1 cellular context compared by ENCODE assay signal in the genomic region with DNA sequence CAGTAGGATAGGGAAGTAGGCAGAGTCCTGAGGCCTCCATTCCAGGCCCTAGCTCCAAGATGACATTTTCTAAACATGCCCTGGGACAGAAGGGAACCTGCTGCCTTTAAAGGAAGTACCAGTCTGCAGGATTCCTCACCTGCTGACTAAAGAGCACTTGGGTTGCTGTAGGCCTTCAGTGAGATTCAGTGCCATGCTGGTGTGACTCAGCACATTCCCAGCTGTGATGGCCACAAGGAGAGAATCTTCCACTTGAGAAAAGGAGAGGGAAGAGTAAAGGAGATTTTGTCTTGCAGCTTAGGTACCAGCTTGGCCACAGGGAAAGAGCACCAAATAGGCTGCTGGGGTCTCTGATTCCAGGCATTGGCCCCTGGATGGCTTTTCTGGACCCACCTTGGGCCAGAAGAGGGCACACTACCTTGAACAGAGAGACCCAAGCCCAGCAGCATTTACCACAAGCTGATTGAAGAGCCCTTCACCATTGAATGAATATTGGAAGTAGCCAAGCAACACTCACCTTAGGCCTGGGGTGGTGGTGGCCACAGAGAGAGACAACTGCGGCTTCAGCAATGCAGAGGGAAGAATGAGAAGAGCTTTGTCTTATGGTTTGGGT.
TF ChIP-seq lines count a peak whose summit lies in the region.

No MANE protein-coding gene starts in this region.

TF ChIP-seq in GM23338, 12 proteins besides CTCF, POLR2A, EP300 and RAD21:
- TF ChIP-seq, protein P1, sequence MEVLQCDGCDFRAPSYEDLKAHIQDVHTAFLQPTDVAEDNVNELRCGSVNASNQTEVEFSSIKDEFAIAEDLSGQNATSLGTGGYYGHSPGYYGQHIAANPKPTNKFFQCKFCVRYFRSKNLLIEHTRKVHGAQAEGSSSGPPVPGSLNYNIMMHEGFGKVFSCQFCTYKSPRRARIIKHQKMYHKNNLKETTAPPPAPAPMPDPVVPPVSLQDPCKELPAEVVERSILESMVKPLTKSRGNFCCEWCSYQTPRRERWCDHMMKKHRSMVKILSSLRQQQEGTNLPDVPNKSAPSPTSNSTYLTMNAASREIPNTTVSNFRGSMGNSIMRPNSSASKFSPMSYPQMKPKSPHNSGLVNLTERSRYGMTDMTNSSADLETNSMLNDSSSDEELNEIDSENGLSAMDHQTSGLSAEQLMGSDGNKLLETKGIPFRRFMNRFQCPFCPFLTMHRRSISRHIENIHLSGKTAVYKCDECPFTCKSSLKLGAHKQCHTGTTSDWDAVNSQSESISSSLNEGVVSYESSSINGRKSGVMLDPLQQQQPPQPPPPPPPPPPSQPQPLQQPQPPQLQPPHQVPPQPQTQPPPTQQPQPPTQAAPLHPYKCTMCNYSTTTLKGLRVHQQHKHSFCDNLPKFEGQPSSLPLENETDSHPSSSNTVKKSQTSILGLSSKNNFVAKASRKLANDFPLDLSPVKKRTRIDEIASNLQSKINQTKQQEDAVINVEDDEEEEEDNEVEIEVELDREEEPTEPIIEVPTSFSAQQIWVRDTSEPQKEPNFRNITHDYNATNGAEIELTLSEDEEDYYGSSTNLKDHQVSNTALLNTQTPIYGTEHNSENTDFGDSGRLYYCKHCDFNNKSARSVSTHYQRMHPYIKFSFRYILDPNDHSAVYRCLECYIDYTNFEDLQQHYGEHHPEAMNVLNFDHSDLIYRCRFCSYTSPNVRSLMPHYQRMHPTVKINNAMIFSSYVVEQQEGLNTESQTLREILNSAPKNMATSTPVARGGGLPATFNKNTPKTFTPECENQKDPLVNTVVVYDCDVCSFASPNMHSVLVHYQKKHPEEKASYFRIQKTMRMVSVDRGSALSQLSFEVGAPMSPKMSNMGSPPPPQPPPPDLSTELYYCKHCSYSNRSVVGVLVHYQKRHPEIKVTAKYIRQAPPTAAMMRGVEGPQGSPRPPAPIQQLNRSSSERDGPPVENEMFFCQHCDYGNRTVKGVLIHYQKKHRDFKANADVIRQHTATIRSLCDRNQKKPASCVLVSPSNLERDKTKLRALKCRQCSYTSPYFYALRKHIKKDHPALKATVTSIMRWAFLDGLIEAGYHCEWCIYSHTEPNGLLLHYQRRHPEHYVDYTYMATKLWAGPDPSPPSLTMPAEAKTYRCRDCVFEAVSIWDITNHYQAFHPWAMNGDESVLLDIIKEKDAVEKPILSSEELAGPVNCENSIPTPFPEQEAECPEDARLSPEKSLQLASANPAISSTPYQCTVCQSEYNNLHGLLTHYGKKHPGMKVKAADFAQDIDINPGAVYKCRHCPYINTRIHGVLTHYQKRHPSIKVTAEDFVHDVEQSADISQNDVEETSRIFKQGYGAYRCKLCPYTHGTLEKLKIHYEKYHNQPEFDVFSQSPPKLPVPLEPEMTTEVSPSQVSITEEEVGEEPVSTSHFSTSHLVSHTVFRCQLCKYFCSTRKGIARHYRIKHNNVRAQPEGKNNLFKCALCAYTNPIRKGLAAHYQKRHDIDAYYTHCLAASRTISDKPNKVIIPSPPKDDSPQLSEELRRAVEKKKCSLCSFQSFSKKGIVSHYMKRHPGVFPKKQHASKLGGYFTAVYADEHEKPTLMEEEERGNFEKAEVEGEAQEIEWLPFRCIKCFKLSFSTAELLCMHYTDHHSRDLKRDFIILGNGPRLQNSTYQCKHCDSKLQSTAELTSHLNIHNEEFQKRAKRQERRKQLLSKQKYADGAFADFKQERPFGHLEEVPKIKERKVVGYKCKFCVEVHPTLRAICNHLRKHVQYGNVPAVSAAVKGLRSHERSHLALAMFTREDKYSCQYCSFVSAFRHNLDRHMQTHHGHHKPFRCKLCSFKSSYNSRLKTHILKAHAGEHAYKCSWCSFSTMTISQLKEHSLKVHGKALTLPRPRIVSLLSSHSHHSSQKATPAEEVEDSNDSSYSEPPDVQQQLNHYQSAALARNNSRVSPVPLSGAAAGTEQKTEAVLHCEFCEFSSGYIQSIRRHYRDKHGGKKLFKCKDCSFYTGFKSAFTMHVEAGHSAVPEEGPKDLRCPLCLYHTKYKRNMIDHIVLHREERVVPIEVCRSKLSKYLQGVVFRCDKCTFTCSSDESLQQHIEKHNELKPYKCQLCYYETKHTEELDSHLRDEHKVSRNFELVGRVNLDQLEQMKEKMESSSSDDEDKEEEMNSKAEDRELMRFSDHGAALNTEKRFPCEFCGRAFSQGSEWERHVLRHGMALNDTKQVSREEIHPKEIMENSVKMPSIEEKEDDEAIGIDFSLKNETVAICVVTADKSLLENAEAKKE (CRISPR knock-in tag; IDR thresholded peaks at IDR 0.05): no peak
- TF ChIP-seq STAT1 (IDR thresholded peaks at IDR 0.05; ENCODE audit: unreplicated experiment): no peak
- TF ChIP-seq, protein P2, sequence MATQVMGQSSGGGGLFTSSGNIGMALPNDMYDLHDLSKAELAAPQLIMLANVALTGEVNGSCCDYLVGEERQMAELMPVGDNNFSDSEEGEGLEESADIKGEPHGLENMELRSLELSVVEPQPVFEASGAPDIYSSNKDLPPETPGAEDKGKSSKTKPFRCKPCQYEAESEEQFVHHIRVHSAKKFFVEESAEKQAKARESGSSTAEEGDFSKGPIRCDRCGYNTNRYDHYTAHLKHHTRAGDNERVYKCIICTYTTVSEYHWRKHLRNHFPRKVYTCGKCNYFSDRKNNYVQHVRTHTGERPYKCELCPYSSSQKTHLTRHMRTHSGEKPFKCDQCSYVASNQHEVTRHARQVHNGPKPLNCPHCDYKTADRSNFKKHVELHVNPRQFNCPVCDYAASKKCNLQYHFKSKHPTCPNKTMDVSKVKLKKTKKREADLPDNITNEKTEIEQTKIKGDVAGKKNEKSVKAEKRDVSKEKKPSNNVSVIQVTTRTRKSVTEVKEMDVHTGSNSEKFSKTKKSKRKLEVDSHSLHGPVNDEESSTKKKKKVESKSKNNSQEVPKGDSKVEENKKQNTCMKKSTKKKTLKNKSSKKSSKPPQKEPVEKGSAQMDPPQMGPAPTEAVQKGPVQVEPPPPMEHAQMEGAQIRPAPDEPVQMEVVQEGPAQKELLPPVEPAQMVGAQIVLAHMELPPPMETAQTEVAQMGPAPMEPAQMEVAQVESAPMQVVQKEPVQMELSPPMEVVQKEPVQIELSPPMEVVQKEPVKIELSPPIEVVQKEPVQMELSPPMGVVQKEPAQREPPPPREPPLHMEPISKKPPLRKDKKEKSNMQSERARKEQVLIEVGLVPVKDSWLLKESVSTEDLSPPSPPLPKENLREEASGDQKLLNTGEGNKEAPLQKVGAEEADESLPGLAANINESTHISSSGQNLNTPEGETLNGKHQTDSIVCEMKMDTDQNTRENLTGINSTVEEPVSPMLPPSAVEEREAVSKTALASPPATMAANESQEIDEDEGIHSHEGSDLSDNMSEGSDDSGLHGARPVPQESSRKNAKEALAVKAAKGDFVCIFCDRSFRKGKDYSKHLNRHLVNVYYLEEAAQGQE (IDR thresholded peaks at IDR 0.05; ENCODE audit: unreplicated experiment): no peak
- no peak for TF ChIP-seq JUNB (IDR thresholded peaks at IDR 0.05; ENCODE audit: unreplicated experiment)
- TF ChIP-seq NANOG (IDR thresholded peaks at IDR 0.05; ENCODE audit: borderline replicate concordance): no peak
- no peak for TF ChIP-seq ZNF331 (CRISPR knock-in tag; IDR thresholded peaks at IDR 0.05; ENCODE audit: low read depth)
- TF ChIP-seq POLR2AphosphoS5 (IDR thresholded peaks at IDR 0.05; ENCODE audit: low read depth): no peak
- TF ChIP-seq CREB1 (CRISPR knock-in tag; IDR thresholded peaks at IDR 0.05; ENCODE audit: low read depth): no peak
